ENCODE assay signal across 7 cellular contexts in the genomic region with DNA sequence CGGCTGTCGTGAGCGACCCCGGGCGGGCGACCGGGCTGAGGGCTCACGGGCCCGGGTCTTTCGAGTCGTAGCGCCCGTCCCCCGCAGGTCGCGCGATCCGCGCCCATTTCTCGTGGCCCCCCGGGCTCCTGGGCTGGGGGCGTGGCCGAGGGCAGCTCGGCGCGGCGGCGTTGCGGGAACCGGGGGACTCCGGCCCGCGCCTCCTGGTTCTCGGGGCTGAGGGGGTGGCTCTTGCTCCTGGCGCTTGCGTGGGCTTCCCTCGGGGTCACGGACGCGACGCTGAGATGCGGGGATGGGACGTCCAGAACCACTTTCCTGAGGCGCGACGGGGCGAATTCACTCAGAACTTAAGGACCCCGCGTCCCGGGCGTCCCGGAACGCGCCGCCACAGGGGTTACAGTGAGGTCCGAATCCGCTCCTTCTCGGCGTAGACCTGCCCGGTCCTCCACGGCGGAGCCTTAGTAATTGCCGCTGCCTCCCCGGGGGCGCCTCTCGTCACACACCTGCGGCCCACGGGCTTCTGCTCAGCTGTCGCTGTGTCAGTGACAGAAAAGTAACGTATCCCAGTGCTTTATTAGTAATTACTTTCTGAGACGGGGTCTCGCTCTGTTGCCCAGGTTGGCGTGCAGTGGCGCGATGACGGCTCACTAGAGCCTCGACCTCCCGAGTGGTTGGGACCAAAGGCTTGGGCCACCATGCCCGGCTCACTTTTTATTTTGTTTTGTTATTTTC. TPM values are rescaled to one million over a fixed set of nuclear protein-coding genes. Genes with fewer than 3 reads are reported as not detected.
DNase-seq lines count a peak whose midpoint lies in the region; ATAC-seq, FAIRE-seq and TF ChIP-seq lines count a peak whose summit lies in the region.

No MANE protein-coding gene starts in this region.

- peaks cover 0 to 4% of the 10 kb centered on the region in 2 donors for H3K4me1 ChIP-seq in small intestine (ENCODE audit: control insufficient read depth in 2 of 2, insufficient read depth in 1 of 2, low read depth in 1 of 2, low read length in 1 of 2)

- FAIRE-seq in small intestine (lab: Jason Lieb, UNC), result no peak

- no peaks in the 10 kb centered on the region for H3K27me3 Mint-ChIP-seq in activated naive CD8-positive, alpha-beta T cell treated with anti-CD3 and anti-CD28 coated beads, Interleukin-2, amount 50 U/mL, for 24 hours

- no peaks in the 10 kb centered on the region for H3K9me3 ChIP-seq in small intestine (ENCODE audit: control insufficient read depth, low read depth)

- H3K27me3 ChIP-seq in small intestine (ENCODE audit: control insufficient read depth in 2 of 2, insufficient read depth in 2 of 2, low read length in 2 of 2), result no peaks in the 10 kb centered on the region

- peak overlapping the region; percentile 85 for H3K4me3 Mint-ChIP-seq in activated naive CD8-positive, alpha-beta T cell treated with anti-CD3 and anti-CD28 coated beads, Interleukin-2, amount 50 U/mL, for 24 hours

- H3K36me3 ChIP-seq in small intestine (ENCODE audit: control insufficient read depth in 2 of 2, insufficient read depth in 2 of 2, low read length in 2 of 2), result no peaks in the 10 kb centered on the region

- H3K27ac Mint-ChIP-seq in activated naive CD8-positive, alpha-beta T cell treated with anti-CD3 and anti-CD28 coated beads, Interleukin-2, amount 50 U/mL, for 24 hours, result peak overlapping the region; percentile 78

- 0 to 2% (median 1%) methylated on average over 37 to 79 of the region's 79 CpGs for WGBS in small intestine, 3 donors

- peaks cover 11% of the 10 kb centered on the region for H3K36me3 Mint-ChIP-seq in activated naive CD8-positive, alpha-beta T cell treated with anti-CD3 and anti-CD28 coated beads, Interleukin-2, amount 50 U/mL, for 24 hours (ENCODE audit: low read depth)

- DNase-seq in HFF-Myc (ENCODE audit: extremely low read depth, low read depth), result no peak
- peak; percentile 32 for DNase-seq in NCI-H2171 treated with DMSO at 0.1 percent for 48 hours (lab: John Stamatoyannopoulos, UW)
- peak; percentile 47 for DNase-seq in activated naive CD8-positive, alpha-beta T cell treated with anti-CD3 and anti-CD28 coated beads, Interleukin-2, amount 50 U/mL, for 24 hours
- no peak for DNase-seq in small intestine
- no peak for DNase-seq in KG1 (lab: John Stamatoyannopoulos, UW)

- peaks cover 48% of the 10 kb centered on the region for H3K4me1 Mint-ChIP-seq in activated naive CD8-positive, alpha-beta T cell treated with anti-CD3 and anti-CD28 coated beads, Interleukin-2, amount 50 U/mL, for 24 hours

- peak; percentile 13 for ATAC-seq in GM18508 (IDR thresholded peaks at IDR 0.05; ENCODE audit: insufficient read depth, unreplicated experiment)
- peak; percentile 6 for ATAC-seq in activated naive CD8-positive, alpha-beta T cell treated with anti-CD3 and anti-CD28 coated beads, Interleukin-2, amount 50 U/mL, for 24 hours

- H3K27ac ChIP-seq in small intestine (ENCODE audit: low read depth in 1 of 2, low read length in 1 of 2), result peak overlapping the region; percentile 65 to 85

- no peaks in the 10 kb centered on the region for H3K9me3 Mint-ChIP-seq in activated naive CD8-positive, alpha-beta T cell treated with anti-CD3 and anti-CD28 coated beads, Interleukin-2, amount 50 U/mL, for 24 hours

- H3K4me3 ChIP-seq in HFF-Myc (replicated peaks; ENCODE audit: low read depth, low read length), result peak overlapping the region; percentile 92
- H3K4me3 ChIP-seq in iPS-11a (ENCODE audit: low read depth, low read length), result peak overlapping the region; percentile 82
- peak overlapping the region; percentile 94 to 99 for H3K4me3 ChIP-seq in small intestine (ENCODE audit: low read depth in 1 of 2, low read length in 2 of 2)

- TF ChIP-seq CTCF in HFF-Myc (IDR thresholded peaks at IDR 0.05; ENCODE audit: low read depth, low read length, missing control alignments), result no peak

RNA-seq across cellular contexts. Expression of a gene that starts 0.6 kb away (rescaled TPM):
- polyA plus RNA-seq in small intestine, result 10 to 100 TPM in 2 of 3 donors, 1 to 10 TPM in 1; 8.6 to 14.3 (median 11.4) TPM

RNA-seq across cellular contexts. Expression of a gene that starts 21.3 kb away (rescaled TPM):
- polyA plus RNA-seq in small intestine, result 10 to 100 TPM; 11.6 to 30.0 (median 13.5) TPM

RNA-seq across cellular contexts. Expression of a gene that starts 55.9 kb away (rescaled TPM):
- polyA plus RNA-seq in small intestine, result 10 to 100 TPM; 11.3 to 12.7 (median 12.3) TPM

Comparison
In these comparisons a context has a peak if more than half of its experiments do, and no peak if none do; other contexts are left out.
1. DNase-seq: peak in NCI-H2171 treated with DMSO at 0.1 percent for 48 hours (single experiment) and activated naive CD8-positive, alpha-beta T cell treated with anti-CD3 and anti-CD28 coated beads, Interleukin-2, amount 50 U/mL, for 24 hours (single experiment); none in HFF-Myc (single experiment), small intestine (single experiment) and KG1 (single experiment).
2. Peak in every context shown above with its lines, with median percentiles within 50 percentile points of each other: H3K4me3 ChIP-seq.